9 cellular contexts compared by ENCODE assay signal in genomic region chr1:33986389-33987095, GRCh38.
DNase-seq lines count a peak whose midpoint lies in the region; ATAC-seq, FAIRE-seq and TF ChIP-seq lines count a peak whose summit lies in the region.
"Had no signal": no experiment of that assay in that cellular context is flagged by ENCODE, and none has a peak within 500 bp of the region (broad histone marks: within the 10 kb centered on the region; RNA-seq: fewer than 3 reads in every experiment).

No MANE protein-coding gene starts in this region.

- in situ Hi-C loops in gastrocnemius medialis (cut with MboI; ENCODE audit: low sequenced_read_pairs in 4 of 4) = no loop called here

- TF ChIP-seq POLR2A in gastrocnemius medialis (IDR thresholded peaks at IDR 0.05) = no peak

- peaks cover 3% of the 10 kb centered on the region for H3K36me3 Mint-ChIP-seq in astrocyte (ENCODE audit: low read depth, unreplicated experiment)
- H3K36me3 Mint-ChIP-seq: activated CD8-positive, alpha-beta memory T cell treated with anti-CD3 and anti-CD28 coated beads, Interleukin-2, amount 10 ng/mL, durations not matched to agents 7 days and 5 days had no signal

- H3K9ac ChIP-seq in astrocyte (ENCODE audit: low read length) = no peak overlapping the region

- peaks cover 20% of the 10 kb centered on the region for H3K27me3 Mint-ChIP-seq in astrocyte (ENCODE audit: low read depth, unreplicated experiment)
- H3K27me3 Mint-ChIP-seq: activated CD8-positive, alpha-beta memory T cell treated with anti-CD3 and anti-CD28 coated beads, Interleukin-2, amount 10 ng/mL, durations not matched to agents 7 days and 5 days had no signal

- H3K4me1 ChIP-seq in astrocyte (ENCODE audit: insufficient read depth, low read length) (peaks cover 19% of the 10 kb centered on the region), gastrocnemius medialis (peaks cover 0 to 11% of the 10 kb centered on the region in 2 donors)

- FAIRE-seq in astrocyte (lab: Jason Lieb, UNC) = peak; percentile 69

- H3K9me3 ChIP-seq in astrocyte (ENCODE audit: insufficient read depth, low read depth, low read length) (no peaks in the 10 kb centered on the region), gastrocnemius medialis (no peaks in the 10 kb centered on the region)

- no peak overlapping the region for H3K4me3 Mint-ChIP-seq in astrocyte (ENCODE audit: unreplicated experiment)
- H3K4me3 Mint-ChIP-seq: activated CD8-positive, alpha-beta memory T cell treated with anti-CD3 and anti-CD28 coated beads, Interleukin-2, amount 10 ng/mL, durations not matched to agents 7 days and 5 days had no signal

- H3K9me3 Mint-ChIP-seq in astrocyte (ENCODE audit: unreplicated experiment) = peaks cover 8% of the 10 kb centered on the region

- peaks cover 68% of the 10 kb centered on the region for H4K20me1 ChIP-seq in astrocyte (ENCODE audit: insufficient read depth, low read length)

- H3K27me3 ChIP-seq in astrocyte (ENCODE audit: insufficient read depth, low read length) (no peaks in the 10 kb centered on the region), gastrocnemius medialis (no peaks in the 10 kb centered on the region)

- H3K4me2 ChIP-seq in astrocyte (ENCODE audit: low read length) = no peak overlapping the region

- H2AFZ ChIP-seq in astrocyte (ENCODE audit: low read depth, low read length) = no peak overlapping the region

- H3K4me3 ChIP-seq in astrocyte (ENCODE audit: insufficient read depth, low read depth, low read length) (no peak overlapping the region), gastrocnemius medialis (no peak overlapping the region)

- peak; percentile 97 for ATAC-seq in left ventricle myocardium superior
- peak; percentile 92 to 98 for ATAC-seq in gastrocnemius medialis
- ATAC-seq in GM18867 (IDR thresholded peaks at IDR 0.05; ENCODE audit: unreplicated experiment) = no peak
- no peak for ATAC-seq in HG02981 (IDR thresholded peaks at IDR 0.05; ENCODE audit: unreplicated experiment)
- ATAC-seq: activated CD8-positive, alpha-beta memory T cell treated with anti-CD3 and anti-CD28 coated beads, Interleukin-2, amount 10 ng/mL, durations not matched to agents 7 days and 5 days had no signal

- H3K36me3 ChIP-seq in astrocyte (ENCODE audit: insufficient read depth, low read length) (no peaks in the 10 kb centered on the region), gastrocnemius medialis (no peaks in the 10 kb centered on the region)

- DNase-seq in ELF-1 (ENCODE audit: low read depth, low spot score) = peak; percentile 10
- DNase-seq in astrocyte (ENCODE audit: low read depth) = peak; percentile 66
- peak; percentile 72 for DNase-seq in left ventricle myocardium superior
- DNase-seq in gastrocnemius medialis = peak; percentile 63 to 72
- DNase-seq in activated CD4-positive, alpha-beta T cell treated with anti-CD3 and anti-CD28 coated beads for 48 hours = no peak
- no peak for DNase-seq in foreskin melanocyte
- DNase-seq: activated CD8-positive, alpha-beta memory T cell treated with anti-CD3 and anti-CD28 coated beads, Interleukin-2, amount 10 ng/mL, durations not matched to agents 7 days and 5 days had no signal

- H3K79me2 ChIP-seq in astrocyte (ENCODE audit: insufficient read depth, low read length) = no peaks in the 10 kb centered on the region

- intact Hi-C loops in left ventricle myocardium superior (cut with micrococcal nuclease) = no loop called here
- intact Hi-C loops in gastrocnemius medialis (cut with DNase I; ENCODE audit: low total_unique reads) = no loop called here

- TF ChIP-seq CTCF in astrocyte (IDR thresholded peaks at IDR 0.05; ENCODE audit: insufficient read depth, low read depth, low read length) (no peak), gastrocnemius medialis (IDR thresholded peaks at IDR 0.05 in 4 of 5, conservative IDR thresholded peaks at IDR 0.05 in 1 of 5) (no peak)

- H3K27ac ChIP-seq in astrocyte (ENCODE audit: low read depth, low read length) (no peak overlapping the region), gastrocnemius medialis (peak overlapping the region in 1 of 4 donors; percentile 17)

- H3K27ac Mint-ChIP-seq in astrocyte (ENCODE audit: unreplicated experiment) = no peak overlapping the region
- H3K27ac Mint-ChIP-seq: activated CD8-positive, alpha-beta memory T cell treated with anti-CD3 and anti-CD28 coated beads, Interleukin-2, amount 10 ng/mL, durations not matched to agents 7 days and 5 days had no signal

- peaks cover 12% of the 10 kb centered on the region for H3K4me1 Mint-ChIP-seq in astrocyte (ENCODE audit: low read depth, unreplicated experiment)
- H3K4me1 Mint-ChIP-seq: activated CD8-positive, alpha-beta memory T cell treated with anti-CD3 and anti-CD28 coated beads, Interleukin-2, amount 10 ng/mL, durations not matched to agents 7 days and 5 days had no signal

Comparison
In these comparisons a context has a peak if more than half of its experiments do, and no peak if none do; other contexts are left out.
1. DNase-seq: peak in ELF-1 (single experiment), astrocyte (single experiment), left ventricle myocardium superior (single experiment) and gastrocnemius medialis (2 of 2); none in activated CD4-positive, alpha-beta T cell treated with anti-CD3 and anti-CD28 coated beads for 48 hours (single experiment) and foreskin melanocyte (single experiment).
2. ATAC-seq: peak in left ventricle myocardium superior (single experiment) and gastrocnemius medialis (2 of 2); none in GM18867 (single experiment) and HG02981 (single experiment).